Comparison of ENCODE assay signal across 9 cellular contexts in the genomic region with DNA sequence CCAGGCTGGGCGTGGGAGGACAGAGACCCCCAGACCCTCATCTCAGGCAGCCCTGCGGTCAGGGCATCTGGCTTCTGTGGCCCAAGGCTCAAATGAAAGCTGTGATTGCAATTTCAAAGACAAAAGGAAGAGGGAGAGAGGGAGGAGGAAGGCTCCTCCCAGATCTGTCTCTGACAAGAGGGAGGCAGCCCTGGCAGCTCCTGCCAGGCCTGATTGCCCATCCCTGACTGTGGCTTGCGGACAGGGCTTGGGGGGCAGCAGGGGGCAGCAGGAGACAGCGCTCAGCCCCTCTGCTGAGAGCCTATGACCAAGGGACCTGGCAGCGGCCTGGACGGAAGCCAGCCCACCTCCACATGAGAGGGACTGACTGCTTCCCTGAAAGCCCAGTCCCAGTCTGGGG.
DNase-seq lines count a peak whose midpoint lies in the region; ATAC-seq and TF ChIP-seq lines count a peak whose summit lies in the region.
"Had no signal": no experiment of that assay in that cellular context is flagged by ENCODE, and none has a peak within 500 bp of the region (broad histone marks: within the 10 kb centered on the region; RNA-seq: fewer than 3 reads in every experiment).

No MANE protein-coding gene starts in this region.

- no peak overlapping the region for H3K27ac Mint-ChIP-seq in activated T-helper 2 cell treated with anti-CD3 and anti-CD28 coated beads, Interferon-gamma antibody, Interleukin-2, Interleukin-4, amounts not matched to agents 10 μg/mL and 5 μg/mL and 100 μg/mL, durations not matched to agents 14 hours and 24 hours and 36 hours

- no peaks in the 10 kb centered on the region for H3K9me3 ChIP-seq in Karpas-422 (ENCODE audit: low read length)

- H2AFZ ChIP-seq in Karpas-422 (ENCODE audit: low read length): no peak overlapping the region

- H2AK5ac ChIP-seq in mesendoderm (ENCODE audit: low read length): no peak overlapping the region

- no CpG with 5 or more reads among the region's 6 CpGs for WGBS in mesendoderm (ENCODE audit: extremely low coverage, insufficient coverage, low lambda C conversion rate)

- H3K4me1 ChIP-seq in Karpas-422 (ENCODE audit: low read length): peaks cover 23% of the 10 kb centered on the region
- no peaks in the 10 kb centered on the region for H3K4me1 ChIP-seq in mesendoderm (ENCODE audit: control insufficient read depth, low read depth, low read length)

- peak overlapping the region; percentile 49 for H3K56ac ChIP-seq in mesendoderm (ENCODE audit: low read length)

- ATAC-seq in SK-N-SH treated with all-trans-retinoic acid at 6 μM for 48 hours (peak; percentile 78), HG02759 (IDR thresholded peaks at IDR 0.05; ENCODE audit: unreplicated experiment) (no peak)

- H3K27ac ChIP-seq in Karpas-422 (ENCODE audit: low read length) (no peak overlapping the region), mesendoderm (ENCODE audit: low read depth, low read length) (no peak overlapping the region)
- H3K27ac ChIP-seq: 22Rv1 had no signal

- H3K9me3 Mint-ChIP-seq in activated T-helper 2 cell treated with anti-CD3 and anti-CD28 coated beads, Interferon-gamma antibody, Interleukin-2, Interleukin-4, amounts not matched to agents 10 μg/mL and 5 μg/mL and 100 μg/mL, durations not matched to agents 14 hours and 24 hours and 36 hours: no peaks in the 10 kb centered on the region

- no peak overlapping the region for H3K9ac ChIP-seq in Karpas-422 (ENCODE audit: low read length)
- H3K9ac ChIP-seq in mesendoderm (ENCODE audit: low read length): no peak overlapping the region

- no peak overlapping the region for H3K18ac ChIP-seq in mesendoderm (ENCODE audit: low read length)

- intact Hi-C loops in activated T-helper 2 cell treated with anti-CD3 and anti-CD28 coated beads, Interferon-gamma antibody, Interleukin-2, Interleukin-4, amounts not matched to agents 10 μg/mL and 5 μg/mL and 100 μg/mL, durations not matched to agents 14 hours and 24 hours and 36 hours (cut with micrococcal nuclease): no loop called here

- no peak overlapping the region for H3K4ac ChIP-seq in mesendoderm (ENCODE audit: low read depth, low read length)

- H3K23ac ChIP-seq in mesendoderm (ENCODE audit: low read length): no peak overlapping the region

- DNase-seq in DMS153 (lab: John Stamatoyannopoulos, UW) (peak; percentile 12), DMS153 treated with DMSO at 0.1 percent for 48 hours (lab: John Stamatoyannopoulos, UW; ENCODE audit: unreplicated experiment) (no peak), Karpas-422 (peak; percentile 60), mesendoderm (peak; percentile 71)
- no peak for DNase-seq in activated effector memory CD4-positive, alpha-beta T cell treated with anti-CD3 and anti-CD28 coated beads, Interleukin-2, amount 50 U/mL, for 16 hours
- DNase-seq in activated T-helper 2 cell treated with anti-CD3 and anti-CD28 coated beads, Interferon-gamma antibody, Interleukin-2, Interleukin-4, amounts not matched to agents 10 μg/mL and 5 μg/mL and 100 μg/mL, durations not matched to agents 14 hours and 24 hours and 36 hours (ENCODE audit: low spot score): no peak

- H3K79me2 ChIP-seq in Karpas-422 (ENCODE audit: low read length): no peaks in the 10 kb centered on the region
- no peaks in the 10 kb centered on the region for H3K79me2 ChIP-seq in mesendoderm (ENCODE audit: control insufficient read depth, insufficient read depth, low read length)

- H2BK5ac ChIP-seq in mesendoderm (ENCODE audit: low read length): no peak overlapping the region

- no peaks in the 10 kb centered on the region for H4K20me1 ChIP-seq in Karpas-422 (ENCODE audit: insufficient read depth, low read depth, low read length)

- H3K4me2 ChIP-seq in Karpas-422 (ENCODE audit: low read depth, low read length, poor library complexity, severe bottlenecking) (no peak overlapping the region), mesendoderm (ENCODE audit: low read length) (no peak overlapping the region)

- H3K4me3 ChIP-seq in Karpas-422 (ENCODE audit: low read length) (no peak overlapping the region), mesendoderm (ENCODE audit: low read length) (no peak overlapping the region)

- H3K4me3 Mint-ChIP-seq in activated T-helper 2 cell treated with anti-CD3 and anti-CD28 coated beads, Interferon-gamma antibody, Interleukin-2, Interleukin-4, amounts not matched to agents 10 μg/mL and 5 μg/mL and 100 μg/mL, durations not matched to agents 14 hours and 24 hours and 36 hours (ENCODE audit: low read depth): no peak overlapping the region

- H3K36me3 ChIP-seq in Karpas-422 (ENCODE audit: insufficient read depth, low read length) (no peaks in the 10 kb centered on the region), mesendoderm (ENCODE audit: control insufficient read depth, insufficient read depth, low read length) (no peaks in the 10 kb centered on the region)

- no peaks in the 10 kb centered on the region for H3K4me1 Mint-ChIP-seq in activated T-helper 2 cell treated with anti-CD3 and anti-CD28 coated beads, Interferon-gamma antibody, Interleukin-2, Interleukin-4, amounts not matched to agents 10 μg/mL and 5 μg/mL and 100 μg/mL, durations not matched to agents 14 hours and 24 hours and 36 hours (ENCODE audit: low read depth)

- no peaks in the 10 kb centered on the region for H3K36me3 Mint-ChIP-seq in activated T-helper 2 cell treated with anti-CD3 and anti-CD28 coated beads, Interferon-gamma antibody, Interleukin-2, Interleukin-4, amounts not matched to agents 10 μg/mL and 5 μg/mL and 100 μg/mL, durations not matched to agents 14 hours and 24 hours and 36 hours (ENCODE audit: low read depth)

- no peak overlapping the region for H2BK15ac ChIP-seq in mesendoderm (replicated peaks; ENCODE audit: low read depth)

- no peak overlapping the region for H4K8ac ChIP-seq in mesendoderm (ENCODE audit: low read depth, low read length)

- no peak overlapping the region for H2BK120ac ChIP-seq in mesendoderm (ENCODE audit: low read depth, low read length)

- no peaks in the 10 kb centered on the region for H3K79me1 ChIP-seq in mesendoderm (ENCODE audit: low read length)

- no peak overlapping the region for H4K5ac ChIP-seq in mesendoderm (ENCODE audit: low read length)

- no peaks in the 10 kb centered on the region for H3K27me3 Mint-ChIP-seq in activated T-helper 2 cell treated with anti-CD3 and anti-CD28 coated beads, Interferon-gamma antibody, Interleukin-2, Interleukin-4, amounts not matched to agents 10 μg/mL and 5 μg/mL and 100 μg/mL, durations not matched to agents 14 hours and 24 hours and 36 hours (ENCODE audit: low read depth)

- H3K27me3 ChIP-seq in Karpas-422 (ENCODE audit: low read length): no peaks in the 10 kb centered on the region
- no peaks in the 10 kb centered on the region for H3K27me3 ChIP-seq in mesendoderm (ENCODE audit: insufficient read depth, low read length, poor library complexity)

- no peaks in the 10 kb centered on the region for H3K9me2 ChIP-seq in Karpas-422 (replicated peaks; ENCODE audit: insufficient read depth, low read length)

TF ChIP-seq in SK-N-SH treated with all-trans-retinoic acid at 6 μM for 48 hours, 23 proteins besides CTCF, POLR2A, EP300 and RAD21 (continues in another document):
- TF ChIP-seq, protein P1, sequence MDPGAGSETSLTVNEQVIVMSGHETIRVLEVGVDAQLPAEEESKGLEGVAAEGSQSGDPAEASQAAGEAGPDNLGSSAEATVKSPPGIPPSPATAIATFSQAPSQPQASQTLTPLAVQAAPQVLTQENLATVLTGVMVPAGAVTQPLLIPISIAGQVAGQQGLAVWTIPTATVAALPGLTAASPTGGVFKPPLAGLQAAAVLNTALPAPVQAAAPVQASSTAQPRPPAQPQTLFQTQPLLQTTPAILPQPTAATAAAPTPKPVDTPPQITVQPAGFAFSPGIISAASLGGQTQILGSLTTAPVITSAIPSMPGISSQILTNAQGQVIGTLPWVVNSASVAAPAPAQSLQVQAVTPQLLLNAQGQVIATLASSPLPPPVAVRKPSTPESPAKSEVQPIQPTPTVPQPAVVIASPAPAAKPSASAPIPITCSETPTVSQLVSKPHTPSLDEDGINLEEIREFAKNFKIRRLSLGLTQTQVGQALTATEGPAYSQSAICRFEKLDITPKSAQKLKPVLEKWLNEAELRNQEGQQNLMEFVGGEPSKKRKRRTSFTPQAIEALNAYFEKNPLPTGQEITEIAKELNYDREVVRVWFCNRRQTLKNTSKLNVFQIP (CRISPR knock-in tag; IDR thresholded peaks at IDR 0.05; ENCODE audit: borderline replicate concordance, low read depth): no peak
- TF ChIP-seq TCF4 (CRISPR knock-in tag; IDR thresholded peaks at IDR 0.05; ENCODE audit: borderline replicate concordance) (no peak), CSDC2 (CRISPR knock-in tag; IDR thresholded peaks at IDR 0.05) (no peak), ZNF8 (CRISPR knock-in tag; IDR thresholded peaks at IDR 0.05) (no peak), ZNF565 (CRISPR knock-in tag; conservative IDR thresholded peaks at IDR 0.05; ENCODE audit: low read depth) (no peak), ZC3H10 (CRISPR knock-in tag; IDR thresholded peaks at IDR 0.05) (no peak), OSR1 (CRISPR knock-in tag; IDR thresholded peaks at IDR 0.05) (no peak), TOX (CRISPR knock-in tag; IDR thresholded peaks at IDR 0.05; ENCODE audit: borderline replicate concordance) (no peak), SNAI2 (CRISPR knock-in tag; IDR thresholded peaks at IDR 0.05) (no peak), PPARA (CRISPR knock-in tag; IDR thresholded peaks at IDR 0.05; ENCODE audit: borderline replicate concordance) (no peak)
- TF ChIP-seq, protein P2, sequence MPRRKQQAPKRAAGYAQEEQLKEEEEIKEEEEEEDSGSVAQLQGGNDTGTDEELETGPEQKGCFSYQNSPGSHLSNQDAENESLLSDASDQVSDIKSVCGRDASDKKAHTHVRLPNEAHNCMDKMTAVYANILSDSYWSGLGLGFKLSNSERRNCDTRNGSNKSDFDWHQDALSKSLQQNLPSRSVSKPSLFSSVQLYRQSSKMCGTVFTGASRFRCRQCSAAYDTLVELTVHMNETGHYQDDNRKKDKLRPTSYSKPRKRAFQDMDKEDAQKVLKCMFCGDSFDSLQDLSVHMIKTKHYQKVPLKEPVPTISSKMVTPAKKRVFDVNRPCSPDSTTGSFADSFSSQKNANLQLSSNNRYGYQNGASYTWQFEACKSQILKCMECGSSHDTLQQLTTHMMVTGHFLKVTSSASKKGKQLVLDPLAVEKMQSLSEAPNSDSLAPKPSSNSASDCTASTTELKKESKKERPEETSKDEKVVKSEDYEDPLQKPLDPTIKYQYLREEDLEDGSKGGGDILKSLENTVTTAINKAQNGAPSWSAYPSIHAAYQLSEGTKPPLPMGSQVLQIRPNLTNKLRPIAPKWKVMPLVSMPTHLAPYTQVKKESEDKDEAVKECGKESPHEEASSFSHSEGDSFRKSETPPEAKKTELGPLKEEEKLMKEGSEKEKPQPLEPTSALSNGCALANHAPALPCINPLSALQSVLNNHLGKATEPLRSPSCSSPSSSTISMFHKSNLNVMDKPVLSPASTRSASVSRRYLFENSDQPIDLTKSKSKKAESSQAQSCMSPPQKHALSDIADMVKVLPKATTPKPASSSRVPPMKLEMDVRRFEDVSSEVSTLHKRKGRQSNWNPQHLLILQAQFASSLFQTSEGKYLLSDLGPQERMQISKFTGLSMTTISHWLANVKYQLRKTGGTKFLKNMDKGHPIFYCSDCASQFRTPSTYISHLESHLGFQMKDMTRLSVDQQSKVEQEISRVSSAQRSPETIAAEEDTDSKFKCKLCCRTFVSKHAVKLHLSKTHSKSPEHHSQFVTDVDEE (CRISPR knock-in tag; IDR thresholded peaks at IDR 0.05): no peak

Comparison
In these comparisons a context has a peak if more than half of its experiments do, and no peak if none do; other contexts are left out.
1. DNase-seq: peak in DMS153 (single experiment), Karpas-422 (single experiment) and mesendoderm (single experiment); none in DMS153 treated with DMSO at 0.1 percent for 48 hours (single experiment), activated effector memory CD4-positive, alpha-beta T cell treated with anti-CD3 and anti-CD28 coated beads, Interleukin-2, amount 50 U/mL, for 16 hours (single experiment) and activated T-helper 2 cell treated with anti-CD3 and anti-CD28 coated beads, Interferon-gamma antibody, Interleukin-2, Interleukin-4, amounts not matched to agents 10 μg/mL and 5 μg/mL and 100 μg/mL, durations not matched to agents 14 hours and 24 hours and 36 hours (single experiment).